10 cellular contexts compared by ENCODE assay signal in the genomic region with DNA sequence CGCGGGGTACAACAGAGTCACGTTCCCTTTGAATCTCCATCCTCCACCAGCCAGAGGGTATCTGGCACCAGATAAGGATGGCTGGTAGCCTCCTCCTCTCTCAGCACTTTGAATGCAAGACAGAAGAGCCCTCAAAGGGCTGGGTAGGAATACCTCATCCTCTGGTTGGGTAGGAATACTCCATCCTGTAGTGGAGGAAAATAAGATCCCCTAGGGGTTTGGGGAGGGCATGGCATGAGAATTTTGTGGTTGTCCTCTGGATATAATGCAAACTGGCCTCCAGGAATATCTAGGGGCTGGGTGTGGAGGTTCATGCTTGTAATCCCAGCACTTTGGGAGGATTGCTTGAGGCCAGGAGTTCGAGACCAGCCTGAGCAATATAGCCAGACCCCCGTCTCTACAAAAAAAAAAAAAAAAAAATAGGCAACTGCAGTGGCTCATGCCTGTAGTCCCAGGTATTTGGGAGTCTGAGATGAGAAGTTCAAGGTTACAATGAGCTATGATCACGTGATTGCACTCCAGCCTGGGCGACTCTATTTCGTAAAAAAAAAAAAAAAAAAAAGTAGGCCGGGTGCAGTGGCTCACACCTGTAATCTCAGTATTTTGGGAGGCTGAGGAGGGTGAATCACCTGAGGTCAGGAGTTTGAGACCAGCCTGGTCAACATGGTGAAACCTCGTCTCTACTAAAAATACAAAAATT. TPM values are rescaled to one million over a fixed set of nuclear protein-coding genes. Genes with fewer than 3 reads are reported as not detected.
DNase-seq lines count a peak whose midpoint lies in the region; ATAC-seq and TF ChIP-seq lines count a peak whose summit lies in the region.
"Had no signal": no experiment of that assay in that cellular context is flagged by ENCODE, and none has a peak within 500 bp of the region (broad histone marks: within the 10 kb centered on the region; RNA-seq: fewer than 3 reads in every experiment).

No MANE protein-coding gene starts in this region.

- no peak for TF ChIP-seq EP300 in transverse colon (IDR thresholded peaks at IDR 0.05; ENCODE audit: low read depth)

- H3K27me3 Mint-ChIP-seq in activated T-cell treated with anti-CD3 and anti-CD28 coated beads, Interleukin-2, amount 50 U/mL, for 72 hours (ENCODE audit: low read depth): peaks cover 2% of the 10 kb centered on the region
- H3K27me3 Mint-ChIP-seq in brain: no peaks in the 10 kb centered on the region

- H3K4me3 ChIP-seq in liver (ENCODE audit: low read depth in 1 of 3, low read length in 3 of 3) (peak overlapping the region; percentile 73 to 91 (median 87)), transverse colon (peak overlapping the region; percentile 32 to 74 (median 66))

- H3K36me3 Mint-ChIP-seq in activated T-cell treated with anti-CD3 and anti-CD28 coated beads, Interleukin-2, amount 50 U/mL, for 72 hours (ENCODE audit: insufficient read depth in 2 of 2): peaks cover 3% of the 10 kb centered on the region in 2 donors
- H3K36me3 Mint-ChIP-seq in brain: no peaks in the 10 kb centered on the region

- H3K27ac ChIP-seq in liver (ENCODE audit: low read depth in 1 of 2, low read length in 2 of 2) (peak overlapping the region; percentile 92 to 97), transverse colon (peak overlapping the region; percentile 94 to 98 (median 96))
- H3K27ac ChIP-seq: cardiac muscle cell had no signal

- H3K27me3 ChIP-seq in liver (ENCODE audit: control insufficient read depth in 4 of 4, insufficient read depth in 4 of 4, low read length in 3 of 4): no peaks in the 10 kb centered on the region
- H3K27me3 ChIP-seq in transverse colon: no peaks in the 10 kb centered on the region
- H3K27me3 ChIP-seq: cardiac muscle cell had no signal

- no peaks in the 10 kb centered on the region for H3K9me3 Mint-ChIP-seq in activated T-cell treated with anti-CD3 and anti-CD28 coated beads, Interleukin-2, amount 50 U/mL, for 72 hours
- H3K9me3 Mint-ChIP-seq in brain: peaks cover 0 to 10% (median 0%) of the 10 kb centered on the region in 5 experiments

- intact Hi-C loops in transverse colon (cut with DNase I; ENCODE audit: low total_unique reads): no loop called here

- no peak overlapping the region for H3K27ac Mint-ChIP-seq in activated T-cell treated with anti-CD3 and anti-CD28 coated beads, Interleukin-2, amount 50 U/mL, for 72 hours
- H3K27ac Mint-ChIP-seq in brain: peak overlapping the region; percentile 55 to 98 (median 86)

- H3K9me3 ChIP-seq in liver (ENCODE audit: control insufficient read depth in 4 of 4, low read length in 3 of 4): no peaks in the 10 kb centered on the region
- H3K9me3 ChIP-seq in transverse colon: no peaks in the 10 kb centered on the region

- H3K4me1 ChIP-seq in liver (ENCODE audit: control insufficient read depth in 4 of 4, insufficient read depth in 4 of 4, low read length in 3 of 4) (peaks cover 11 to 55% (median 45%) of the 10 kb centered on the region in 4 donors), transverse colon (peaks cover 49 to 85% (median 66%) of the 10 kb centered on the region in 4 donors)

- no peak for ATAC-seq in activated T-cell treated with anti-CD3 and anti-CD28 coated beads, Interleukin-2, amount 50 U/mL, for 72 hours (replicated peaks in 1 of 2)

- no peak for DNase-seq in activated T-cell treated with anti-CD3 and anti-CD28 coated beads, Interleukin-2, amount 50 U/mL, for 72 hours
- no peak for DNase-seq in activated T-cell treated with anti-CD3 and anti-CD28 coated beads, Interleukin-2, amount 50 U/mL, for 48 hours
- DNase-seq in transverse colon (no peak), D341Med (ENCODE audit: low spot score) (no peak), kidney glomerular epithelial cell (lab: John Stamatoyannopoulos, UW) (no peak), HuH-7.5 (ENCODE audit: low spot score) (no peak)
- DNase-seq: SHP77 had no signal

- no peak for TF ChIP-seq POLR2A in transverse colon (IDR thresholded peaks at IDR 0.05)

- 21% methylated on average over 10 of the region's 10 CpGs for WGBS in liver
- 37 to 52% methylated on average over 3 to 10 of the region's 10 CpGs for WGBS in transverse colon (ENCODE audit: low coverage in 1 of 2), 2 donors

- no peaks in the 10 kb centered on the region for H3K36me3 ChIP-seq in liver (ENCODE audit: control insufficient read depth in 4 of 4, insufficient read depth in 3 of 4, low read depth in 1 of 4, low read length in 3 of 4)
- H3K36me3 ChIP-seq in transverse colon: no peaks in the 10 kb centered on the region
- H3K36me3 ChIP-seq: cardiac muscle cell had no signal

- TF ChIP-seq CTCF in brain (conservative IDR thresholded peaks at IDR 0.05): no peak
- peak; percentile 29 for TF ChIP-seq CTCF in liver (IDR thresholded peaks at IDR 0.05; ENCODE audit: low read depth, low read length, missing input control)
- peak in 4 of 5 experiments; percentile 8 to 54 (median 32) for TF ChIP-seq CTCF in transverse colon (IDR thresholded peaks at IDR 0.05)

- in situ Hi-C loops in transverse colon (cut with MboI; ENCODE audit: low pct_ligation_motif_present in 1 of 4, low pct_unique_long_range_greater_than_20kb in 1 of 4, low sequenced_read_pairs in 3 of 4): loop anchor here in 2 of 4 donors (25.0 kb wide), 1 partner anchor 91 kb away; no protein-coding TSS in a partner anchor

- TF ChIP-seq RAD21 in liver (IDR thresholded peaks at IDR 0.05): no peak

- peak overlapping the region; percentile 90 to 95 for H3K9ac ChIP-seq in liver (ENCODE audit: low read depth in 1 of 2, low read length in 2 of 2)

- H3K4me1 Mint-ChIP-seq in activated T-cell treated with anti-CD3 and anti-CD28 coated beads, Interleukin-2, amount 50 U/mL, for 72 hours (ENCODE audit: low read depth): peaks cover 50% of the 10 kb centered on the region
- H3K4me1 Mint-ChIP-seq in brain: peaks cover 52% of the 10 kb centered on the region

- H3K4me3 Mint-ChIP-seq in activated T-cell treated with anti-CD3 and anti-CD28 coated beads, Interleukin-2, amount 50 U/mL, for 72 hours: peak overlapping the region; percentile 77 to 78
- peak overlapping the region; percentile 79 to 91 (median 88) for H3K4me3 Mint-ChIP-seq in brain

TF ChIP-seq in liver, 16 proteins besides CTCF, POLR2A, EP300 and RAD21:
- TF ChIP-seq EGR1 (IDR thresholded peaks at IDR 0.05; ENCODE audit: low read depth in 2 of 2) (no peak), HNF4A (conservative IDR thresholded peaks at IDR 0.05) (peak in 1 of 2 donors; percentile 30), GABPA (IDR thresholded peaks at IDR 0.05 in 1 of 2, conservative IDR thresholded peaks at IDR 0.05 in 1 of 2) (no peak), JUND (IDR thresholded peaks at IDR 0.05) (peak in 1 of 2 donors; percentile 63), SP1 (IDR thresholded peaks at IDR 0.05) (no peak), RXRA (IDR thresholded peaks at IDR 0.05) (peak; percentile 8 to 68), TAF1 (conservative IDR thresholded peaks at IDR 0.05) (peak; percentile 51), HNF4G (IDR thresholded peaks at IDR 0.05) (no peak), NR2F2 (IDR thresholded peaks at IDR 0.05) (no peak)
- TF ChIP-seq, protein P1, sequence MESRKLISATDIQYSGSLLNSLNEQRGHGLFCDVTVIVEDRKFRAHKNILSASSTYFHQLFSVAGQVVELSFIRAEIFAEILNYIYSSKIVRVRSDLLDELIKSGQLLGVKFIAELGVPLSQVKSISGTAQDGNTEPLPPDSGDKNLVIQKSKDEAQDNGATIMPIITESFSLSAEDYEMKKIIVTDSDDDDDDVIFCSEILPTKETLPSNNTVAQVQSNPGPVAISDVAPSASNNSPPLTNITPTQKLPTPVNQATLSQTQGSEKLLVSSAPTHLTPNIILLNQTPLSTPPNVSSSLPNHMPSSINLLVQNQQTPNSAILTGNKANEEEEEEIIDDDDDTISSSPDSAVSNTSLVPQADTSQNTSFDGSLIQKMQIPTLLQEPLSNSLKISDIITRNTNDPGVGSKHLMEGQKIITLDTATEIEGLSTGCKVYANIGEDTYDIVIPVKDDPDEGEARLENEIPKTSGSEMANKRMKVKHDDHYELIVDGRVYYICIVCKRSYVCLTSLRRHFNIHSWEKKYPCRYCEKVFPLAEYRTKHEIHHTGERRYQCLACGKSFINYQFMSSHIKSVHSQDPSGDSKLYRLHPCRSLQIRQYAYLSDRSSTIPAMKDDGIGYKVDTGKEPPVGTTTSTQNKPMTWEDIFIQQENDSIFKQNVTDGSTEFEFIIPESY (IDR thresholded peaks at IDR 0.05): no peak
- TF ChIP-seq, protein P2, sequence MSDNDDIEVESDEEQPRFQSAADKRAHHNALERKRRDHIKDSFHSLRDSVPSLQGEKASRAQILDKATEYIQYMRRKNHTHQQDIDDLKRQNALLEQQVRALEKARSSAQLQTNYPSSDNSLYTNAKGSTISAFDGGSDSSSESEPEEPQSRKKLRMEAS (IDR thresholded peaks at IDR 0.05): no peak
TF ChIP-seq in liver: peak in this region for 4.

RNA-seq across cellular contexts. Expression of a gene that starts 2.7 kb away (rescaled TPM):
- 10 to 100 TPM; 47.1 to 58.4 TPM for total RNA-seq in activated T-cell treated with anti-CD3 and anti-CD28 coated beads, Interleukin-2, amount 50 U/mL, for 72 hours
- 50.5 TPM for polyA plus RNA-seq in brain (ENCODE audit: insufficient read depth, low read depth, low replicate concordance)
- 100 to 1,000 TPM in 1 of 2 donors, 10 to 100 TPM in 1; 74.1 to 297 TPM for total RNA-seq in liver
- polyA plus RNA-seq in liver: 100 to 1,000 TPM; 179 to 649 TPM
- 100 to 1,000 TPM in 3 of 4 donors, 10 to 100 TPM in 1; 98.4 to 302 (median 166) TPM for total RNA-seq in transverse colon

RNA-seq across cellular contexts. Expression of a gene that starts 28.2 kb away (rescaled TPM):
- total RNA-seq in activated T-cell treated with anti-CD3 and anti-CD28 coated beads, Interleukin-2, amount 50 U/mL, for 72 hours: 100 to 1,000 TPM; 324 to 425 TPM
- 141 TPM for polyA plus RNA-seq in brain (ENCODE audit: insufficient read depth, low read depth, low replicate concordance)
- total RNA-seq in liver: 100 to 1,000 TPM in 1 of 2 donors, under 1 TPM in 1; 0.08 to 102 TPM
- polyA plus RNA-seq in liver: 1 to 10 TPM; 1.9 to 5.2 TPM
- total RNA-seq in transverse colon: 10 to 100 TPM in 1 of 4 donors, 1 to 10 TPM in 2, under 1 TPM in 1; 0.37 to 25.5 (median 7.5) TPM

RNA-seq across cellular contexts. Expression of a gene that starts 55.5 kb away (rescaled TPM):
- total RNA-seq in activated T-cell treated with anti-CD3 and anti-CD28 coated beads, Interleukin-2, amount 50 U/mL, for 72 hours: 10 to 100 TPM in 1 of 2 donors, 1 to 10 TPM in 1; 9.9 to 10.6 TPM
- polyA plus RNA-seq in brain (ENCODE audit: insufficient read depth, low read depth, low replicate concordance): not detected
- total RNA-seq in liver: under 1 TPM in 1 of 2 donors, not detected in 1; 0.08 TPM
- polyA plus RNA-seq in liver: not detected
- 1 to 10 TPM in 3 of 4 donors, not detected in 1; 1.2 to 4.2 (median 2.5) TPM for total RNA-seq in transverse colon
- total RNA-seq: cardiac muscle cell had no signal
- polyA plus RNA-seq: cardiac muscle cell had no signal

Comparison
In these comparisons a context has a peak if more than half of its experiments do, and no peak if none do; other contexts are left out.
1. CTCF ChIP-seq: peak in liver (single experiment) and transverse colon (4 of 5); none in brain (0 of 2).